29 cellular contexts compared by ENCODE assay signal in genomic region chr3:165797551-165797950, GRCh38. TPM values are rescaled to one million over a fixed set of nuclear protein-coding genes. Genes with fewer than 3 reads are reported as not detected.
DNase-seq lines count a peak whose midpoint lies in the region; ATAC-seq, FAIRE-seq and TF ChIP-seq lines count a peak whose summit lies in the region.
"Had no signal": no experiment of that assay in that cellular context is flagged by ENCODE, and none has a peak within 500 bp of the region (broad histone marks: within the 10 kb centered on the region; RNA-seq: fewer than 3 reads in every experiment).

No MANE protein-coding gene starts in this region.

- no peak overlapping the region for H3K27ac Mint-ChIP-seq in stimulated activated naive B cell treated with anti-CD40 and anti-IgM and Interleukin-4, amounts not matched to agents 10 μg/mL and 1 μg/mL and 100 μg/mL, for 72 hours
- H3K27ac Mint-ChIP-seq: CD4-positive, alpha-beta memory T cell had no signal

- no peak for TF ChIP-seq RAD21 in HepG2 (CRISPR knock-in tag; IDR thresholded peaks at IDR 0.05)

- H3K4me3 ChIP-seq in right lobe of liver (peak overlapping the region in 2 of 3 donors; percentile 7 to 10), HepG2 (replicated peaks in 1 of 3; ENCODE audit: insufficient read depth in 1 of 3, low read depth in 2 of 3, low read length in 3 of 3) (no peak overlapping the region), astrocyte of the cerebellum (ENCODE audit: low read depth, low read length) (no peak overlapping the region)
- H3K4me3 ChIP-seq: A549, GM12878, K562, SJSA1 had no signal

- H3K36me3 ChIP-seq in right lobe of liver (no peaks in the 10 kb centered on the region), HepG2 (replicated peaks in 1 of 2; ENCODE audit: control insufficient read depth in 1 of 2, insufficient read depth in 2 of 2, low read length in 2 of 2) (no peaks in the 10 kb centered on the region)
- H3K36me3 ChIP-seq: SJSA1 had no signal

- H3K9me3 ChIP-seq in right lobe of liver, result no peaks in the 10 kb centered on the region
- no peaks in the 10 kb centered on the region for H3K9me3 ChIP-seq in HepG2 (ENCODE audit: low read length)
- H3K9me3 ChIP-seq: A549, Caco-2, SJSA1 had no signal

- no peak overlapping the region for H2AFZ ChIP-seq in HepG2 (ENCODE audit: low read length)

- CTCF ChIA-PET in HepG2 (lab: Yijun Ruan, JAX; ENCODE audit: low intra/inter-chr PET ratio, low total read pairs), result no interaction called here

- peaks cover 0 to 28% (median 11%) of the 10 kb centered on the region in 4 donors for H3K4me1 ChIP-seq in right lobe of liver
- no peaks in the 10 kb centered on the region for H3K4me1 ChIP-seq in HepG2 (ENCODE audit: insufficient read depth, low read length)
- H3K4me1 ChIP-seq: A549, Caco-2, SJSA1 had no signal

- H3K27ac ChIP-seq in right lobe of liver (no peak overlapping the region), HepG2 (ENCODE audit: extremely low read length, insufficient read depth, low read length) (no peak overlapping the region)
- H3K27ac ChIP-seq: A549, SJSA1 had no signal

- FAIRE-seq in HepG2 (lab: Jason Lieb, UNC), result no peak
- FAIRE-seq: A549, GM12878, K562 had no signal

- H3K27me3 ChIP-seq in right lobe of liver (no peaks in the 10 kb centered on the region), HepG2 (ENCODE audit: control insufficient read depth in 1 of 2, insufficient read depth in 2 of 2, low read length in 2 of 2) (no peaks in the 10 kb centered on the region)
- H3K27me3 ChIP-seq: SJSA1 had no signal

- no peaks in the 10 kb centered on the region for H3K79me2 ChIP-seq in HepG2 (ENCODE audit: insufficient read depth, low read length)

- no peaks in the 10 kb centered on the region for H3K27me3 Mint-ChIP-seq in stimulated activated naive B cell treated with anti-CD40 and anti-IgM and Interleukin-4, amounts not matched to agents 10 μg/mL and 1 μg/mL and 100 μg/mL, for 72 hours
- H3K27me3 Mint-ChIP-seq: CD4-positive, alpha-beta memory T cell had no signal

- H4K20me1 ChIP-seq in HepG2 (ENCODE audit: insufficient read depth, low read length), result no peaks in the 10 kb centered on the region

- TF ChIP-seq EP300 in HepG2 (IDR thresholded peaks at IDR 0.05; ENCODE audit: low read depth in 2 of 2, low read length in 2 of 2) (no peak), HepG2 (CRISPR knock-in tag; IDR thresholded peaks at IDR 0.05; ENCODE audit: borderline replicate concordance) (no peak)

- ATAC-seq in right lobe of liver (peak; percentile 63 to 82 (median 78)), HepG2 (no peak), left lobe of liver (peak; percentile 80), HG03571 (IDR thresholded peaks at IDR 0.05; ENCODE audit: unreplicated experiment) (no peak)
- no peak for ATAC-seq in stimulated activated naive B cell treated with anti-CD40 and anti-IgM and Interleukin-4, amounts not matched to agents 10 μg/mL and 1 μg/mL and 100 μg/mL, for 72 hours (replicated peaks)
- ATAC-seq: A549, K562 had no signal

- TF ChIP-seq CTCF in right lobe of liver (IDR thresholded peaks at IDR 0.05), result no peak
- no peak for TF ChIP-seq CTCF in HepG2 (CRISPR knock-in tag; IDR thresholded peaks at IDR 0.05)
- no peak for TF ChIP-seq CTCF in astrocyte of the cerebellum (IDR thresholded peaks at IDR 0.05; ENCODE audit: low read depth, low read length, missing control alignments)

- peaks cover 0 to 1% of the 10 kb centered on the region in 2 donors for H3K9me3 Mint-ChIP-seq in stimulated activated naive B cell treated with anti-CD40 and anti-IgM and Interleukin-4, amounts not matched to agents 10 μg/mL and 1 μg/mL and 100 μg/mL, for 72 hours

- no peaks in the 10 kb centered on the region for H3K36me3 Mint-ChIP-seq in stimulated activated naive B cell treated with anti-CD40 and anti-IgM and Interleukin-4, amounts not matched to agents 10 μg/mL and 1 μg/mL and 100 μg/mL, for 72 hours
- H3K36me3 Mint-ChIP-seq: CD4-positive, alpha-beta memory T cell had no signal

- POLR2A ChIA-PET in HepG2 (lab: Yijun Ruan, JAX), result no interaction called here

- no TSS peak for BruUV-seq in HepG2 (replicated peaks; lab: Mats Ljungman, UMichigan)

- intact Hi-C loops in right lobe of liver (cut with DNase I), result no loop called here
- intact Hi-C loops in HepG2 (cut with micrococcal nuclease; ENCODE audit: unreplicated experiment), result no loop called here

- 12% methylated on average over 2 of the region's 2 CpGs for WGBS in right lobe of liver (ENCODE audit: insufficient coverage, low coverage, low lambda C conversion rate, missing lambda C conversion rate)
- WGBS in HepG2 (ENCODE audit: low lambda C conversion rate), result 0% methylated on average over 2 of the region's 2 CpGs

- no peak overlapping the region for H3K4me2 ChIP-seq in HepG2 (ENCODE audit: low read depth, low read length)
- H3K4me2 ChIP-seq: A549 had no signal

- DNase-seq in right lobe of liver (peak in 1 of 3 donors; percentile 64), HepG2 (ENCODE audit: low spot score) (no peak), NCI-H446 (lab: John Stamatoyannopoulos, UW) (peak; percentile 87 to 88), astrocyte of the cerebellum (ENCODE audit: low read depth) (peak; percentile 3), left lobe of liver (ENCODE audit: low spot score) (peak; percentile 66), NCI-H345 (lab: John Stamatoyannopoulos, UW) (no peak)
- no peak for DNase-seq in stimulated activated naive B cell treated with anti-CD40 and anti-IgM and Interleukin-4, amounts not matched to agents 10 μg/mL and 1 μg/mL and 100 μg/mL, for 72 hours
- DNase-seq: C1 segment of cervical spinal cord; Caco-2; CD4-positive, alpha-beta memory T cell; GDM1; GOT3; HCEC 1CT; Kasumi-1; NCI-H1092; NCI-H146; NCI-H1930; NCI-H2107; NCI-H526 treated with DMSO at 0.1 percent for 48 hours; Right ventricle myocardium superior; RPMI8226 had no signal

- no peak overlapping the region for H3K4me3 Mint-ChIP-seq in stimulated activated naive B cell treated with anti-CD40 and anti-IgM and Interleukin-4, amounts not matched to agents 10 μg/mL and 1 μg/mL and 100 μg/mL, for 72 hours
- H3K4me3 Mint-ChIP-seq: CD4-positive, alpha-beta memory T cell had no signal

- in situ Hi-C loops in HepG2 (cut with HindIII; ENCODE audit: extremely low pct_ligation_motif_present, low pct_unique_long_range_greater_than_20kb), result no loop called here
- in situ Hi-C loops in astrocyte of the cerebellum (cut with HindIII; ENCODE audit: low sequenced_read_pairs), result no loop called here

- no peaks in the 10 kb centered on the region for H3K4me1 Mint-ChIP-seq in stimulated activated naive B cell treated with anti-CD40 and anti-IgM and Interleukin-4, amounts not matched to agents 10 μg/mL and 1 μg/mL and 100 μg/mL, for 72 hours
- H3K4me1 Mint-ChIP-seq: CD4-positive, alpha-beta memory T cell had no signal

- no peak overlapping the region for H3K9ac ChIP-seq in HepG2 (ENCODE audit: insufficient read depth, low read depth, low read length)

- no peak for TF ChIP-seq POLR2A in right lobe of liver (IDR thresholded peaks at IDR 0.05)
- TF ChIP-seq POLR2A in HepG2 (IDR thresholded peaks at IDR 0.05; ENCODE audit: insufficient read depth in 1 of 2, low read depth in 2 of 2, low read length in 2 of 2), result no peak

TF ChIP-seq in HepG2, 621 proteins besides CTCF, POLR2A, EP300 and RAD21 (continues in another document):
- no peak for TF ChIP-seq MIXL1 (CRISPR knock-in tag; IDR thresholded peaks at IDR 0.05)
- no peak for TF ChIP-seq STAT6 (CRISPR knock-in tag; IDR thresholded peaks at IDR 0.05; ENCODE audit: borderline replicate concordance)

RNA-seq across cellular contexts. Expression of gene BCHE, which starts 39.7 kb away (rescaled TPM):
- total RNA-seq in right lobe of liver (10 to 100 TPM; 28.4 to 53.8 (median 34.4) TPM), HepG2 (2016; rRNA removed; fragmentation: Illumina TruSeq; extraction: Trizol) (not detected in 2 replicates), left lobe of liver (38.3 TPM)
- total RNA-seq in HepG2 (2016; cell fraction: cytosol; rRNA removed; fragmentation: Illumina TruSeq; extraction: Trizol; ENCODE audit: low read depth), result not detected in 2 replicates
- 0.13 TPM in 1 of 2 replicates, not detected in the other for total RNA-seq in HepG2 (2016; cell fraction: insoluble cytoplasmic fraction; rRNA removed; fragmentation: Illumina TruSeq; extraction: Trizol)
- total RNA-seq in HepG2 (2016; cell fraction: membrane; rRNA removed; fragmentation: Illumina TruSeq; extraction: Trizol), result not detected in 2 replicates
- total RNA-seq in HepG2 (2016; cell fraction: nucleus; rRNA removed; fragmentation: Illumina TruSeq; extraction: Trizol), result not detected in 2 replicates
- not detected in 2 replicates for polyA plus RNA-seq in HepG2 (2011; rRNA removed)
- polyA plus RNA-seq in HepG2 (2011; cell fraction: cytosol; rRNA removed), result not detected in 2 replicates
- polyA plus RNA-seq in HepG2 (2011; cell fraction: nucleus; rRNA removed), result 0.10 TPM in 1 of 2 replicates, not detected in the other
- 0.07 TPM in 1 of 2 replicates, not detected in the other for polyA plus RNA-seq in HepG2 (2012)
- polyA plus RNA-seq in HepG2 (2016; cell fraction: cytosol; fragmentation: Illumina TruSeq; extraction: Trizol; ENCODE audit: low read depth), result not detected in 2 replicates
- polyA plus RNA-seq in HepG2 (2016; cell fraction: insoluble cytoplasmic fraction; fragmentation: Illumina TruSeq; extraction: Trizol; ENCODE audit: low read depth), result not detected in 2 replicates
- polyA plus RNA-seq in HepG2 (2016; cell fraction: membrane; fragmentation: Illumina TruSeq; extraction: Trizol; ENCODE audit: low read depth), result not detected in 2 replicates
- not detected in 2 replicates for polyA plus RNA-seq in HepG2 (2016; cell fraction: nucleus; fragmentation: Illumina TruSeq; extraction: Trizol; ENCODE audit: insufficient read depth, low read depth)
- polyA minus RNA-seq in HepG2 (2011; rRNA and poly(A)+ RNA removed; ENCODE audit: low replicate concordance), result not detected in 2 replicates
- polyA minus RNA-seq in HepG2 (2011; cell fraction: cytosol; rRNA and poly(A)+ RNA removed), result not detected in 2 replicates
- not detected in 2 replicates for polyA minus RNA-seq in HepG2 (2011; cell fraction: nucleus; rRNA and poly(A)+ RNA removed)
- total RNA-seq: Caco-2; CD4-positive, alpha-beta memory T cell; HT1080; MCF 10A; SJSA1; T-helper 1 cell treated with Interleukin-12 subunit alpha and Interleukin-12 subunit beta and Interleukin-4 antibody, amounts not matched to agents 30 ng/mL and 1 ng/mL, for 36 hours had no signal
- polyA plus RNA-seq: CD4-positive, alpha-beta memory T cell had no signal

Comparison
In these comparisons a context has a peak if more than half of its experiments do, and no peak if none do; other contexts are left out.
1. ATAC-seq: peak in right lobe of liver (4 of 4) and left lobe of liver (single experiment); none in HepG2 (single experiment), stimulated activated naive B cell treated with anti-CD40 and anti-IgM and Interleukin-4, amounts not matched to agents 10 μg/mL and 1 μg/mL and 100 μg/mL, for 72 hours (0 of 2) and HG03571 (single experiment).
2. H3K4me3 ChIP-seq: peak in right lobe of liver (2 of 3); none in HepG2 (0 of 3) and astrocyte of the cerebellum (single experiment).
3. RNA of gene BCHE, which starts 39.7 kb away (total RNA-seq): 38.3 TPM in left lobe of liver (single experiment) and 28.4 to 53.8 TPM in right lobe of liver; 0.13 TPM in HepG2; every median in the first group is over 10 times any median in the second.
4. DNase-seq: peak in NCI-H446 (2 of 2), astrocyte of the cerebellum (single experiment) and left lobe of liver (single experiment); none in HepG2 (single experiment), stimulated activated naive B cell treated with anti-CD40 and anti-IgM and Interleukin-4, amounts not matched to agents 10 μg/mL and 1 μg/mL and 100 μg/mL, for 72 hours (single experiment) and NCI-H345 (single experiment).